27 cellular contexts compared by ENCODE assay signal in genomic region chr4:122749704-122750454, GRCh38. TPM values are rescaled to one million over a fixed set of nuclear protein-coding genes. Genes with fewer than 3 reads are reported as not detected.
"Had no signal": no experiment of that assay in that cellular context is flagged by ENCODE, and none has a peak within 500 bp of the region (broad histone marks: within the 10 kb centered on the region; RNA-seq: fewer than 3 reads in every experiment).

No MANE protein-coding gene starts in this region.

- H3K27me3 ChIP-seq: ascending aorta, body of pancreas, MG63, SJSA1 had no signal

- H3K27ac ChIP-seq: ascending aorta, body of pancreas, SJSA1 had no signal

- ATAC-seq: activated CD4-positive, CD25-positive, alpha-beta regulatory T cell treated with anti-CD3 and anti-CD28 coated beads, Interleukin-2, amount 50 U/mL, for 24 hours; activated CD8-positive, alpha-beta memory T cell treated with anti-CD3 and anti-CD28 coated beads, Interleukin-2, amount 10 ng/mL, durations not matched to agents 7 days and 5 days; activated naive CD4-positive, alpha-beta T cell treated with anti-CD3 and anti-CD28 coated beads, Interleukin-2, amount 50 U/mL, for 72 hours; activated naive CD8-positive, alpha-beta T cell treated with anti-CD3 and anti-CD28 coated beads, Interleukin-2, amount 50 U/mL, for 24 hours; body of pancreas; SK-N-SH treated with all-trans-retinoic acid at 6 μM for 48 hours had no signal

- H3K4me3 Mint-ChIP-seq: activated CD8-positive, alpha-beta memory T cell treated with anti-CD3 and anti-CD28 coated beads, Interleukin-2, amount 10 ng/mL, durations not matched to agents 7 days and 5 days; activated naive CD8-positive, alpha-beta T cell treated with anti-CD3 and anti-CD28 coated beads, Interleukin-2, amount 50 U/mL, for 24 hours; activated T-cell treated with anti-CD3 and anti-CD28 coated beads, Interleukin-2, amount 50 U/mL, for 24 hours; T-helper 1 cell treated with Interleukin-12 subunit alpha and Interleukin-12 subunit beta and Interleukin-4 antibody, amounts not matched to agents 30 μg/mL and 1 μg/mL, for 36 hours had no signal

- H3K4me1 ChIP-seq: ascending aorta, body of pancreas had no signal

- H3K36me3 ChIP-seq: ascending aorta, MG63, SJSA1 had no signal

- FAIRE-seq: bronchial epithelial cell had no signal

- DNase-seq: activated CD4-positive, alpha-beta T cell treated with anti-CD3 and anti-CD28 coated beads for 4 hours; activated CD8-positive, alpha-beta memory T cell treated with anti-CD3 and anti-CD28 coated beads, Interleukin-2, amount 10 ng/mL, durations not matched to agents 7 days and 5 days; activated effector memory CD4-positive, alpha-beta T cell treated with anti-CD3 and anti-CD28 coated beads, Interleukin-2, amount 50 U/mL, for 16 hours; activated naive CD4-positive, alpha-beta T cell treated with Interleukin-2 at 50 U/mL for 16 hours; activated naive CD8-positive, alpha-beta T cell treated with anti-CD3 and anti-CD28 coated beads, Interleukin-2, amount 50 U/mL, for 24 hours; activated T-cell treated with anti-CD3 and anti-CD28 coated beads, Interleukin-2, amount 50 U/mL, for 24 hours; amniotic stem cell; body of pancreas; central memory CD4-positive, alpha-beta T cell; MG63; MV-4-11; NCI-H1092 treated with DMSO at 0.1 percent for 48 hours; NCI-H1417 treated with DMSO at 0.1 percent for 48 hours; NCI-H1694; NCI-H2029 treated with DMSO at 0.1 percent for 48 hours; NCI-H510A treated with DMSO at 0.1 percent for 48 hours; NCI-H69; NK-92 treated with Interleukin-12 subunit alpha and Interleukin-12 subunit beta, amount 100 ng/mL, for 24 hours; SHP77; T-helper 9 cell had no signal

- H3K9me3 ChIP-seq: ascending aorta, body of pancreas had no signal

- H3K27ac Mint-ChIP-seq: activated CD8-positive, alpha-beta memory T cell treated with anti-CD3 and anti-CD28 coated beads, Interleukin-2, amount 10 ng/mL, durations not matched to agents 7 days and 5 days; activated naive CD4-positive, alpha-beta T cell treated with anti-CD3 and anti-CD28 coated beads, Interleukin-2, amount 50 U/mL, for 72 hours; activated naive CD8-positive, alpha-beta T cell treated with anti-CD3 and anti-CD28 coated beads, Interleukin-2, amount 50 U/mL, for 24 hours; activated T-cell treated with anti-CD3 and anti-CD28 coated beads, Interleukin-2, amount 50 U/mL, for 24 hours; T-helper 1 cell treated with Interleukin-12 subunit alpha and Interleukin-12 subunit beta and Interleukin-4 antibody, amounts not matched to agents 30 μg/mL and 1 μg/mL, for 36 hours had no signal

- H3K4me3 ChIP-seq: ascending aorta, body of pancreas, MG63, SJSA1 had no signal

RNA-seq across cellular contexts. Expression of gene BBS12, which starts 17.4 kb away (rescaled TPM):
- total RNA-seq: ascending aorta had no signal
